Comparison of ENCODE assay signal across 17 cellular contexts in the genomic region with DNA sequence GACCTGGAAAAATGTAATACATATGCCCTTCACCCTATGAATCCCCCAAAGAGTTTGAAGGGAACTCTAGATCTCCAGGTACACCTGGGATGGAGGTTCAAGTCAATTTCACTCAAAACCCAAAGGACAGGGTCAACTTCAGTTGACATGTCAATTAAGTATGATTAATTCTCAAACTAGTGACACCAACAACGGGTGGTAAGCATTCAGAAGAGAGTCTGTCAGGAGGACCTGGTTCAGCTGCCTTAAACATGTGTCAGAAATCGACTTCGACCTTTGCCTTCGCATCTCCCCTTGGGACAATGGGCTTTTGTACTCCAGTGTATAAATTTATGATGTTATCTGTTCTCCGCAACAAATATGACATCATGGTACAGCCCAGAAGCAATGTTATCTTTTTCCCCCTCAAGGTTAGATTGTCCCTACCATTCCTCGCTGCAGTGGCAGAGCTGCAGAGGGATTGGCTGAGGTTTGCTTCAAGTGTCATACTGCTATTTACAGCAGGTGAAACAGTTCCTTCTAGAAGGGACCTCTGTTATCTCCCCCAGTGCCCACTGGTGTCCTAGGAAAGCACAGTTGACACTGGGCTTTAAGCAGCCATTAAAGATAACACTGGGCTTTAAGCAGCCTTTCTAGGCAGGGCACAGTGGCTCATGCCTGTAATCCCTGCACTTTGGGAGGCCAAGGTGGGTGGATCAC.
"Had no signal": no experiment of that assay in that cellular context is flagged by ENCODE, and none has a peak within 500 bp of the region (broad histone marks: within the 10 kb centered on the region; RNA-seq: fewer than 3 reads in every experiment).

No MANE protein-coding gene starts in this region.

- H3K27me3 ChIP-seq: esophagus muscularis mucosa had no signal

- H3K4me3 ChIP-seq: coronary artery, esophagus muscularis mucosa had no signal

- H3K27ac ChIP-seq: WERI-Rb-1 had no signal

- ATAC-seq: activated CD4-positive, alpha-beta T cell treated with anti-CD3 and anti-CD28 coated beads for 36 hours; activated T-cell treated with anti-CD3 and anti-CD28 coated beads, Interleukin-2, amount 50 U/mL, for 72 hours; stimulated activated naive B cell treated with anti-CD40 and anti-IgM and Interleukin-4, amounts not matched to agents 10 μg/mL and 1 μg/mL and 100 μg/mL, for 72 hours had no signal

- H3K36me3 ChIP-seq: esophagus muscularis mucosa, WERI-Rb-1 had no signal

- DNase-seq: activated CD4-positive, alpha-beta memory T cell treated with anti-CD3 and anti-CD28 coated beads, Interleukin-2, amount 10 ng/mL, durations not matched to agents 7 days and 5 days; activated CD4-positive, alpha-beta T cell treated with anti-CD3 and anti-CD28 coated beads for 36 hours; activated gamma-delta T cell; activated naive CD8-positive, alpha-beta T cell treated with anti-CD3 and anti-CD28 coated beads for 36 hours; activated T-cell treated with anti-CD3 and anti-CD28 coated beads, Interleukin-2, amount 50 U/mL, for 72 hours; amygdala; central memory CD4-positive, alpha-beta T cell; mesendoderm; nucleus accumbens; stimulated activated CD4-positive, alpha-beta T cell treated with anti-CD3 and anti-CD28 coated beads, Interleukin-15, amount 100 ng/mL, for 24 hours; stimulated activated CD4-positive, alpha-beta T cell treated with anti-CD3 and anti-CD28 coated beads, Interleukin-4, amount 100 ng/mL, for 1 hour; stimulated activated naive B cell treated with anti-CD40 and anti-IgM and Interleukin-4, amounts not matched to agents 10 μg/mL and 1 μg/mL and 100 μg/mL, for 72 hours; substantia nigra; trophoblast cell; WERI-Rb-1 had no signal
